1 cellular context compared by ENCODE assay signal in the genomic region with DNA sequence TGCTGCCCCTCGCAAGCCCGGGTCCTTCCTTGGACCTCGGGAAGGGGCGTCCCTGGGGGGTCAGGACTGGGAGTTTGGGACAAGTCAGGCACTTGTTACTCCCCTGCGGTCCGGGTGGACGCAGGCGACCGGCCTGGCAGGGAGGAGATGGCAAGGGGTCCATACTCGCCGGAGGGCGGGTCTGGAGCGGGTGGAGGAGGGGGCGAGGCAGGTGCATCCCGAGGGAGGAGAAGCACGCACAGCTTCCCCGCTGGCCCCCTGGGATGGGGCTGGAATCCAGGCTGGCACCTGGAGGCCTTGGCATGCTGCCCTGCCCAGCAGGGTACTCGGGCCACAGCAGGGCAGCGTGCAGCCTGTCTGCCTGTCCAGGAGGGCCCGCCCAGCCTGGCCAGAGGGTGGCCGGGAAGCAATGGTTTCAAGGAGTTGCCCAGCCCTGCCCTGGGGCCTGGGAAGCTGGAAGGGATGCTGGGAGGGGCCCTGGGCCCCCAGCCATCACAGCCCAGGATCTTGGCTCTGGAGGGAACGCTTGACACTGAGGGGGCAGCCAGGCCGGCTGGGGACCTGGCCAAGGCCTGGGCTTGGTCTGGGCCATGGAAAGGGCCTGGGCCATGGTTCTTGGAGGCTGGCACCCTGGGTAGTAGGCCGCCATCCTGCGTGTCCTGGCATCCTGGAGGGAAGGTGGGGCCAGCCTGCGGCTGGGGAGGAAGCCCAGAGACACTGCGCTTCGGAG.
TF ChIP-seq lines count a peak whose summit lies in the region.

No MANE protein-coding gene starts in this region.

TF ChIP-seq in HEK293, 187 proteins besides CTCF, POLR2A, EP300 and RAD21 (continued from another document):
- TF ChIP-seq, protein P1, sequence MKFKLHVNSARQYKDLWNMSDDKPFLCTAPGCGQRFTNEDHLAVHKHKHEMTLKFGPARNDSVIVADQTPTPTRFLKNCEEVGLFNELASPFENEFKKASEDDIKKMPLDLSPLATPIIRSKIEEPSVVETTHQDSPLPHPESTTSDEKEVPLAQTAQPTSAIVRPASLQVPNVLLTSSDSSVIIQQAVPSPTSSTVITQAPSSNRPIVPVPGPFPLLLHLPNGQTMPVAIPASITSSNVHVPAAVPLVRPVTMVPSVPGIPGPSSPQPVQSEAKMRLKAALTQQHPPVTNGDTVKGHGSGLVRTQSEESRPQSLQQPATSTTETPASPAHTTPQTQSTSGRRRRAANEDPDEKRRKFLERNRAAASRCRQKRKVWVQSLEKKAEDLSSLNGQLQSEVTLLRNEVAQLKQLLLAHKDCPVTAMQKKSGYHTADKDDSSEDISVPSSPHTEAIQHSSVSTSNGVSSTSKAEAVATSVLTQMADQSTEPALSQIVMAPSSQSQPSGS (tag by site-specific recombination; IDR thresholded peaks at IDR 0.05; ENCODE audit: low read depth) = no peak
- TF ChIP-seq ZNF621 (tag by site-specific recombination; IDR thresholded peaks at IDR 0.05) (no peak), ZNF302 (tag by site-specific recombination; IDR thresholded peaks at IDR 0.05; ENCODE audit: low read depth) (no peak)
TF ChIP-seq in HEK293: peak in this region for 33.
